ENCODE assay signal across 22 cellular contexts in the genomic region with DNA sequence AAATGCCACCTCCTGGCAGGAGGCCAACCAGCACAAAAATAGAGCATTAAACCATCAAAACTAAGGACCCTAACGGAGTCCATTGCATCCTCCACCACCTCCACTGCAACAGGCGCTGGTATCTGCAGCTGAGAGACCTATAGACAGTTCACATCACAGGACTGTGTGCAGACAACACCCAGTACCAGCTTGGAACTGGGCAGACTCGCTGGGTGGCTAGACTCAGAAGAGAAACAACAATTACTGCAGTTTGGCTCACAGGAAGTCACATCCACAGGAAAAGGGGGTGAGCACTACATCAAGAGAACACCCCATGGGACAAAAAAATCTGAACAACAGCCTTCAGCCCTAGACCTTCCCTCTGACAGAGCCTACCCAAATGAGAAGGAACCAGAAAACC. TPM values are rescaled to one million over a fixed set of nuclear protein-coding genes. Genes with fewer than 3 reads are reported as not detected.
DNase-seq lines count a peak whose midpoint lies in the region; ATAC-seq lines count a peak whose summit lies in the region.
"Had no signal": no experiment of that assay in that cellular context is flagged by ENCODE, and none has a peak within 500 bp of the region (broad histone marks: within the 10 kb centered on the region; RNA-seq: fewer than 3 reads in every experiment).

No MANE protein-coding gene starts in this region.

- no peaks in the 10 kb centered on the region for H3K27me3 ChIP-seq in BLaER1
- no peaks in the 10 kb centered on the region for H3K27me3 ChIP-seq in esophagus (ENCODE audit: control insufficient read depth in 1 of 2, insufficient read depth in 2 of 2, low read length in 2 of 2)
- H3K27me3 ChIP-seq: BE2C, gastrocnemius medialis, sigmoid colon, upper lobe of left lung had no signal

- peaks cover 13% of the 10 kb centered on the region for H3K4me1 ChIP-seq in BLaER1
- peaks cover 0 to 8% of the 10 kb centered on the region in 2 donors for H3K4me1 ChIP-seq in esophagus (ENCODE audit: control insufficient read depth in 2 of 2, insufficient read depth in 2 of 2, low read length in 1 of 2)
- H3K4me1 ChIP-seq: BE2C, gastrocnemius medialis, sigmoid colon, upper lobe of left lung had no signal

- H4K20me1 ChIP-seq in BLaER1, result no peaks in the 10 kb centered on the region

- H3K9me3 ChIP-seq in BLaER1, result peaks cover 9% of the 10 kb centered on the region
- no peaks in the 10 kb centered on the region for H3K9me3 ChIP-seq in esophagus (ENCODE audit: control insufficient read depth in 2 of 2, insufficient read depth in 1 of 2, low read depth in 1 of 2, low read length in 1 of 2)
- H3K9me3 ChIP-seq: BE2C had no signal

- intact Hi-C loops in activated CD4-positive, alpha-beta T cell treated with anti-CD3 and anti-CD28 coated beads, Interleukin-2, amount 10 ng/mL, durations not matched to agents 24 days and 14 days (cut with micrococcal nuclease), result no loop called here
- intact Hi-C loops in activated CD4-positive, alpha-beta memory T cell treated with anti-CD3 and anti-CD28 coated beads for 36 hours (cut with micrococcal nuclease), result loop anchor here (10.0 kb wide), 1 partner anchor 159 kb away; no protein-coding TSS in a partner anchor

- H3K27me3 Mint-ChIP-seq in activated CD4-positive, alpha-beta T cell treated with anti-CD3 and anti-CD28 coated beads, Interleukin-2, amount 10 ng/mL, durations not matched to agents 24 days and 14 days, result peaks cover 28% of the 10 kb centered on the region
- H3K27me3 Mint-ChIP-seq in activated CD4-positive, alpha-beta memory T cell treated with anti-CD3 and anti-CD28 coated beads for 36 hours, result no peaks in the 10 kb centered on the region
- peaks cover 74 to 95% of the 10 kb centered on the region in 2 donors for H3K27me3 Mint-ChIP-seq in effector memory CD8-positive, alpha-beta T cell

- H3K27ac Mint-ChIP-seq in activated CD4-positive, alpha-beta T cell treated with anti-CD3 and anti-CD28 coated beads, Interleukin-2, amount 10 ng/mL, durations not matched to agents 24 days and 14 days, result peak overlapping the region; percentile 10
- H3K27ac Mint-ChIP-seq in activated CD4-positive, alpha-beta memory T cell treated with anti-CD3 and anti-CD28 coated beads for 36 hours, result peak overlapping the region; percentile 57
- no peak overlapping the region for H3K27ac Mint-ChIP-seq in effector memory CD8-positive, alpha-beta T cell
- H3K27ac Mint-ChIP-seq: nephron progenitor cell; stimulated activated naive B cell treated with anti-CD40 and anti-IgM and Interleukin-4, amounts not matched to agents 10 μg/mL and 1 μg/mL and 100 μg/mL, for 72 hours had no signal

- H3K9me3 Mint-ChIP-seq in activated CD4-positive, alpha-beta T cell treated with anti-CD3 and anti-CD28 coated beads, Interleukin-2, amount 10 ng/mL, durations not matched to agents 24 days and 14 days, result peaks cover 30% of the 10 kb centered on the region
- peaks cover 15% of the 10 kb centered on the region for H3K9me3 Mint-ChIP-seq in activated CD4-positive, alpha-beta memory T cell treated with anti-CD3 and anti-CD28 coated beads for 36 hours
- no peaks in the 10 kb centered on the region for H3K9me3 Mint-ChIP-seq in effector memory CD8-positive, alpha-beta T cell

- CTCF ChIA-PET in activated CD4-positive, alpha-beta memory T cell treated with anti-CD3 and anti-CD28 coated beads for 36 hours (lab: Charles Lee), result interaction anchor here (1.2 kb wide), 2 partner anchors 70 to 328 kb away, joined by 3 read pairs; no protein-coding TSS in a partner anchor

- H3K36me3 ChIP-seq in BLaER1 (no peaks in the 10 kb centered on the region), esophagus (ENCODE audit: control insufficient read depth in 2 of 2, insufficient read depth in 2 of 2, low read length in 1 of 2) (no peaks in the 10 kb centered on the region)
- H3K36me3 ChIP-seq: BE2C, brain microvascular endothelial cell, gastrocnemius medialis, sigmoid colon, upper lobe of left lung had no signal

- H3K4me2 ChIP-seq in BLaER1, result peak overlapping the region; percentile 52

- peak; percentile 74 for DNase-seq in activated CD4-positive, alpha-beta T cell treated with anti-CD3 and anti-CD28 coated beads, Interleukin-2, amount 10 ng/mL, durations not matched to agents 24 days and 14 days
- DNase-seq in activated CD4-positive, alpha-beta T cell treated with anti-CD3 and anti-CD28 coated beads for 1 hour, result no peak
- peak; percentile 39 for DNase-seq in activated CD4-positive, alpha-beta memory T cell treated with anti-CD3 and anti-CD28 coated beads for 36 hours
- no peak for DNase-seq in effector memory CD8-positive, alpha-beta T cell
- DNase-seq: BE2C; brain microvascular endothelial cell; gastrocnemius medialis; kidney glomerular epithelial cell; NCI-H1436; NCI-H2171 treated with DMSO at 0.1 percent for 48 hours; NCI-H526 treated with DMSO at 0.1 percent for 48 hours; nephron progenitor cell; posterior cingulate gyrus; sigmoid colon; stimulated activated naive B cell treated with anti-CD40 and anti-IgM and Interleukin-4, amounts not matched to agents 10 μg/mL and 1 μg/mL and 100 μg/mL, for 72 hours; upper lobe of left lung had no signal

- H3K36me3 Mint-ChIP-seq in activated CD4-positive, alpha-beta T cell treated with anti-CD3 and anti-CD28 coated beads, Interleukin-2, amount 10 ng/mL, durations not matched to agents 24 days and 14 days (ENCODE audit: low read depth), result peaks cover 8% of the 10 kb centered on the region
- peaks cover 22% of the 10 kb centered on the region for H3K36me3 Mint-ChIP-seq in activated CD4-positive, alpha-beta memory T cell treated with anti-CD3 and anti-CD28 coated beads for 36 hours
- no peaks in the 10 kb centered on the region for H3K36me3 Mint-ChIP-seq in effector memory CD8-positive, alpha-beta T cell (ENCODE audit: insufficient read depth)
- H3K36me3 Mint-ChIP-seq: stimulated activated naive B cell treated with anti-CD40 and anti-IgM and Interleukin-4, amounts not matched to agents 10 μg/mL and 1 μg/mL and 100 μg/mL, for 72 hours had no signal

- H3K4me1 Mint-ChIP-seq in activated CD4-positive, alpha-beta T cell treated with anti-CD3 and anti-CD28 coated beads, Interleukin-2, amount 10 ng/mL, durations not matched to agents 24 days and 14 days, result peaks cover 23% of the 10 kb centered on the region
- H3K4me1 Mint-ChIP-seq in activated CD4-positive, alpha-beta memory T cell treated with anti-CD3 and anti-CD28 coated beads for 36 hours (ENCODE audit: low read depth), result peaks cover 58% of the 10 kb centered on the region
- H3K4me1 Mint-ChIP-seq in effector memory CD8-positive, alpha-beta T cell (ENCODE audit: low read depth in 2 of 2), result peaks cover 0 to 6% of the 10 kb centered on the region in 2 donors
- H3K4me1 Mint-ChIP-seq: nephron progenitor cell; stimulated activated naive B cell treated with anti-CD40 and anti-IgM and Interleukin-4, amounts not matched to agents 10 μg/mL and 1 μg/mL and 100 μg/mL, for 72 hours had no signal

- peak overlapping the region; percentile 59 for H3K4me3 Mint-ChIP-seq in activated CD4-positive, alpha-beta T cell treated with anti-CD3 and anti-CD28 coated beads, Interleukin-2, amount 10 ng/mL, durations not matched to agents 24 days and 14 days
- H3K4me3 Mint-ChIP-seq in activated CD4-positive, alpha-beta memory T cell treated with anti-CD3 and anti-CD28 coated beads for 36 hours, result no peak overlapping the region
- no peak overlapping the region for H3K4me3 Mint-ChIP-seq in effector memory CD8-positive, alpha-beta T cell
- H3K4me3 Mint-ChIP-seq: nephron progenitor cell; stimulated activated naive B cell treated with anti-CD40 and anti-IgM and Interleukin-4, amounts not matched to agents 10 μg/mL and 1 μg/mL and 100 μg/mL, for 72 hours had no signal

- no peak overlapping the region for H3K9ac ChIP-seq in BLaER1

- no peak for ATAC-seq in HG02642 (IDR thresholded peaks at IDR 0.05; ENCODE audit: poor library complexity, unreplicated experiment)
- no peak for ATAC-seq in GM21526 (IDR thresholded peaks at IDR 0.05; ENCODE audit: low FRiP score, unreplicated experiment)
- no peak for ATAC-seq in effector memory CD8-positive, alpha-beta T cell (replicated peaks)
- ATAC-seq: gastrocnemius medialis; Right ventricle myocardium inferior; stimulated activated naive B cell treated with anti-CD40 and anti-IgM and Interleukin-4, amounts not matched to agents 10 μg/mL and 1 μg/mL and 100 μg/mL, for 72 hours had no signal

- POLR2A ChIA-PET in activated CD4-positive, alpha-beta memory T cell treated with anti-CD3 and anti-CD28 coated beads for 36 hours (lab: Charles Lee), result no interaction called here

- WGBS in esophagus, 2 donors, result 69 to 76% methylated on average over 3 of the region's 3 CpGs

- no peak overlapping the region for H3K4me3 ChIP-seq in BLaER1
- H3K4me3 ChIP-seq in esophagus (ENCODE audit: low read depth in 1 of 2, low read length in 2 of 2), result no peak overlapping the region
- H3K4me3 ChIP-seq: gastrocnemius medialis, sigmoid colon, upper lobe of left lung had no signal

- H3K27ac ChIP-seq in BLaER1 (no peak overlapping the region), esophagus (ENCODE audit: low read depth in 2 of 2, low read length in 1 of 2) (peak overlapping the region; percentile 53 to 77)
- H3K27ac ChIP-seq: brain microvascular endothelial cell, gastrocnemius medialis, sigmoid colon, upper lobe of left lung had no signal

RNA-seq across cellular contexts. Expression of gene TMEM45B, which starts 11.6 kb away (rescaled TPM):
- total RNA-seq in activated CD4-positive, alpha-beta T cell treated with anti-CD3 and anti-CD28 coated beads, Interleukin-2, amount 10 ng/mL, durations not matched to agents 24 days and 14 days, result 0.37 and 0.45 TPM in 2 replicates
- total RNA-seq in activated CD4-positive, alpha-beta memory T cell treated with anti-CD3 and anti-CD28 coated beads for 36 hours, result 1 to 10 TPM; 4.9 to 5.8 TPM
- 10 to 100 TPM; 59.9 to 90.6 TPM for polyA plus RNA-seq in esophagus
- total RNA-seq: A172, Right ventricle myocardium inferior had no signal

Comparison
In these comparisons a context has a peak if more than half of its experiments do, and no peak if none do; other contexts are left out.
1. DNase-seq: peak in activated CD4-positive, alpha-beta T cell treated with anti-CD3 and anti-CD28 coated beads, Interleukin-2, amount 10 ng/mL, durations not matched to agents 24 days and 14 days (single experiment) and activated CD4-positive, alpha-beta memory T cell treated with anti-CD3 and anti-CD28 coated beads for 36 hours (single experiment); none in activated CD4-positive, alpha-beta T cell treated with anti-CD3 and anti-CD28 coated beads for 1 hour (single experiment) and effector memory CD8-positive, alpha-beta T cell (0 of 3).
2. H3K27ac Mint-ChIP-seq: peak in activated CD4-positive, alpha-beta T cell treated with anti-CD3 and anti-CD28 coated beads, Interleukin-2, amount 10 ng/mL, durations not matched to agents 24 days and 14 days (single experiment) and activated CD4-positive, alpha-beta memory T cell treated with anti-CD3 and anti-CD28 coated beads for 36 hours (single experiment); none in effector memory CD8-positive, alpha-beta T cell (0 of 2).